ENCODE assay signal across 16 cellular contexts in the genomic region with DNA sequence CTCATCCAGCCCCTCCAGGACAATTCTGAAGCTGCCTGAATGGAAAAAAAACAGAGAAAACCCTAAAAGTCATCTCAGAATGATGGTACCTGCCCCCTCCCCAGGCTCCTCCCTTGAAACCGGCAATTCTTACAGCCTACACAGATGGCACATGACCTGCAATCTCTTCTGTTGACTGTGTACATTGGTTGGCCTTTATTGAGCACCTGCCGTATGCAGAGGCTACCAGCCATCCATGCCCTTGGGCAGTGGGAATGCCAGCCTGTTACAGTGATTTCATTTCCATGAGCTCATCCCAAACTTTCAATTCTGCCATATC. TPM values are rescaled to one million over a fixed set of nuclear protein-coding genes. Genes with fewer than 3 reads are reported as not detected.
A peak's percentile ranks its signal among the peaks of the same experiment; 100 is the strongest.
DNase-seq lines count a peak whose midpoint lies in the region; ATAC-seq and TF ChIP-seq lines count a peak whose summit lies in the region.
"Had no signal": no experiment of that assay in that cellular context is flagged by ENCODE, and none has a peak within 500 bp of the region (broad histone marks: within the 10 kb centered on the region; RNA-seq: fewer than 3 reads in every experiment).

No MANE protein-coding gene starts in this region.

- H3K9me3 Mint-ChIP-seq in activated CD4-positive, alpha-beta T cell treated with anti-CD3 and anti-CD28 coated beads for 36 hours (ENCODE audit: low read depth): no peaks in the 10 kb centered on the region
- no peaks in the 10 kb centered on the region for H3K9me3 Mint-ChIP-seq in WTC11
- H3K9me3 Mint-ChIP-seq in stimulated activated naive B cell treated with anti-CD40 and anti-IgM and Interleukin-4, amounts not matched to agents 10 μg/mL and 1 μg/mL and 100 μg/mL, for 72 hours: no peaks in the 10 kb centered on the region
- H3K9me3 Mint-ChIP-seq: CD8-positive, alpha-beta T cell had no signal

- no peak overlapping the region for H3K27ac Mint-ChIP-seq in activated CD4-positive, alpha-beta T cell treated with anti-CD3 and anti-CD28 coated beads for 36 hours
- H3K27ac Mint-ChIP-seq in WTC11: peak overlapping the region; percentile 60; the same call in 1 of the 2 replicates
- H3K27ac Mint-ChIP-seq in stimulated activated naive B cell treated with anti-CD40 and anti-IgM and Interleukin-4, amounts not matched to agents 10 μg/mL and 1 μg/mL and 100 μg/mL, for 72 hours: no peak overlapping the region
- H3K27ac Mint-ChIP-seq: CD8-positive, alpha-beta T cell had no signal

- TF ChIP-seq CTCF in WTC11 (IDR thresholded peaks at IDR 0.05): no peak

- POLR2A ChIA-PET in activated CD4-positive, alpha-beta T cell treated with anti-CD3 and anti-CD28 coated beads for 36 hours (lab: Charles Lee): interaction anchor here (1.0 kb wide), 1 partner anchor 87 kb away, joined by 3 read pairs; a partner anchor contains a TSS
- POLR2A ChIA-PET in WTC11 (lab: Charles Lee): interaction anchor here (1.6 kb wide), 1 partner anchor 11 kb away, joined by 5 read pairs; no protein-coding TSS in a partner anchor

- H3K4me3 Mint-ChIP-seq in activated CD4-positive, alpha-beta T cell treated with anti-CD3 and anti-CD28 coated beads for 36 hours: no peak overlapping the region
- H3K4me3 Mint-ChIP-seq in WTC11: peak overlapping the region; percentile 29
- H3K4me3 Mint-ChIP-seq in stimulated activated naive B cell treated with anti-CD40 and anti-IgM and Interleukin-4, amounts not matched to agents 10 μg/mL and 1 μg/mL and 100 μg/mL, for 72 hours: no peak overlapping the region
- H3K4me3 Mint-ChIP-seq: CD14-positive monocyte; CD8-positive, alpha-beta T cell had no signal

- no peaks in the 10 kb centered on the region for H3K27me3 Mint-ChIP-seq in activated CD4-positive, alpha-beta T cell treated with anti-CD3 and anti-CD28 coated beads for 36 hours
- H3K27me3 Mint-ChIP-seq in WTC11 (ENCODE audit: low read depth): no peaks in the 10 kb centered on the region
- H3K27me3 Mint-ChIP-seq in stimulated activated naive B cell treated with anti-CD40 and anti-IgM and Interleukin-4, amounts not matched to agents 10 μg/mL and 1 μg/mL and 100 μg/mL, for 72 hours: no peaks in the 10 kb centered on the region

- no peaks in the 10 kb centered on the region for H3K36me3 Mint-ChIP-seq in activated CD4-positive, alpha-beta T cell treated with anti-CD3 and anti-CD28 coated beads for 36 hours (ENCODE audit: low read depth)
- H3K36me3 Mint-ChIP-seq in WTC11: no peaks in the 10 kb centered on the region
- peaks cover 6 to 10% of the 10 kb centered on the region in 2 donors for H3K36me3 Mint-ChIP-seq in stimulated activated naive B cell treated with anti-CD40 and anti-IgM and Interleukin-4, amounts not matched to agents 10 μg/mL and 1 μg/mL and 100 μg/mL, for 72 hours

- DNase-seq in activated CD4-positive, alpha-beta T cell treated with anti-CD3 and anti-CD28 coated beads for 36 hours: no peak
- no peak for DNase-seq in activated CD4-positive, alpha-beta T cell treated with anti-CD3 and anti-CD28 coated beads, Interleukin-2, amount 50 U/mL, for 48 hours
- no peak for DNase-seq in WTC11 (ENCODE audit: low spot score)
- DNase-seq in left colon: no peak
- no peak for DNase-seq in stimulated activated naive B cell treated with anti-CD40 and anti-IgM and Interleukin-4, amounts not matched to agents 10 μg/mL and 1 μg/mL and 100 μg/mL, for 72 hours
- DNase-seq in NCI-H774 (lab: John Stamatoyannopoulos, UW): no peak
- DNase-seq in C1 segment of cervical spinal cord (lab: John Stamatoyannopoulos, UW): no peak
- DNase-seq in SIG-M5 (lab: John Stamatoyannopoulos, UW): no peak
- DNase-seq: ACHN; CD8-positive, alpha-beta T cell; DMS53; GF-D8; IMR-90; KBM-7 had no signal

- no peaks in the 10 kb centered on the region for H3K4me1 Mint-ChIP-seq in activated CD4-positive, alpha-beta T cell treated with anti-CD3 and anti-CD28 coated beads for 36 hours
- H3K4me1 Mint-ChIP-seq in WTC11: peaks cover 46% of the 10 kb centered on the region
- H3K4me1 Mint-ChIP-seq in stimulated activated naive B cell treated with anti-CD40 and anti-IgM and Interleukin-4, amounts not matched to agents 10 μg/mL and 1 μg/mL and 100 μg/mL, for 72 hours: peaks cover 10 to 14% of the 10 kb centered on the region in 2 donors

- intact Hi-C loops in activated CD4-positive, alpha-beta T cell treated with anti-CD3 and anti-CD28 coated beads for 36 hours (cut with DNase I, micrococcal nuclease): loop anchor here in 1 of 2 experiments (5.0 kb wide), 1 partner anchor 202 kb away; no protein-coding TSS in a partner anchor
- intact Hi-C loops in left colon (cut with DNase I, micrococcal nuclease): loop anchor here in 1 of 2 donors (10.0 kb wide), 1 partner anchor 80 kb away; no protein-coding TSS in a partner anchor

- CTCF ChIA-PET in activated CD4-positive, alpha-beta T cell treated with anti-CD3 and anti-CD28 coated beads for 36 hours (lab: Charles Lee): interaction anchor here (0.6 to 5.6 kb wide), 22 partner anchors 9 to 283 kb away, joined by 3 to 60 read pairs (median 3); a partner anchor contains a TSS
- CTCF ChIA-PET in WTC11 (lab: Charles Lee): interaction anchor here (0.7 to 6.9 kb wide), 30 partner anchors 9 to 203 kb away, joined by 3 to 175 read pairs (median 6); a partner anchor contains a TSS

- ATAC-seq in activated CD4-positive, alpha-beta T cell treated with anti-CD3 and anti-CD28 coated beads for 36 hours: peak; percentile 12
- ATAC-seq in WTC11 (no peak), left colon (peak; percentile 60)
- ATAC-seq in stimulated activated naive B cell treated with anti-CD40 and anti-IgM and Interleukin-4, amounts not matched to agents 10 μg/mL and 1 μg/mL and 100 μg/mL, for 72 hours (replicated peaks): peak; percentile 61 to 67
- ATAC-seq: CD8-positive, alpha-beta T cell had no signal

TF ChIP-seq in WTC11, 78 proteins besides CTCF, POLR2A, EP300 and RAD21 (continues in another document):
- TF ChIP-seq, protein P1, sequence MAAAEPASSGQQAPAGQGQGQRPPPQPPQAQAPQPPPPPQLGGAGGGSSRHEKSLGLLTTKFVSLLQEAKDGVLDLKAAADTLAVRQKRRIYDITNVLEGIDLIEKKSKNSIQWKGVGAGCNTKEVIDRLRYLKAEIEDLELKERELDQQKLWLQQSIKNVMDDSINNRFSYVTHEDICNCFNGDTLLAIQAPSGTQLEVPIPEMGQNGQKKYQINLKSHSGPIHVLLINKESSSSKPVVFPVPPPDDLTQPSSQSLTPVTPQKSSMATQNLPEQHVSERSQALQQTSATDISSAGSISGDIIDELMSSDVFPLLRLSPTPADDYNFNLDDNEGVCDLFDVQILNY (CRISPR knock-in tag; IDR thresholded peaks at IDR 0.05): no peak
- TF ChIP-seq NR1H2 (CRISPR knock-in tag; IDR thresholded peaks at IDR 0.05) (no peak), ATF1 (CRISPR knock-in tag; IDR thresholded peaks at IDR 0.05) (no peak), CBFB (CRISPR knock-in tag; IDR thresholded peaks at IDR 0.05; ENCODE audit: low read depth) (no peak), SMAD4 (CRISPR knock-in tag; IDR thresholded peaks at IDR 0.05) (no peak), ZNF396 (CRISPR knock-in tag; IDR thresholded peaks at IDR 0.05; ENCODE audit: borderline replicate concordance) (no peak), TCF7 (CRISPR knock-in tag; IDR thresholded peaks at IDR 0.05; ENCODE audit: low read depth) (no peak), SP1 (CRISPR knock-in tag; conservative IDR thresholded peaks at IDR 0.05) (no peak), FOXJ3 (CRISPR knock-in tag; IDR thresholded peaks at IDR 0.05; ENCODE audit: borderline replicate concordance) (no peak), IRF2 (CRISPR knock-in tag; IDR thresholded peaks at IDR 0.05; ENCODE audit: borderline replicate concordance, low read depth) (no peak), PRRX2 (CRISPR knock-in tag; IDR thresholded peaks at IDR 0.05) (no peak), GTF2I (CRISPR knock-in tag; conservative IDR thresholded peaks at IDR 0.05) (no peak), NFE2L1 (CRISPR knock-in tag; IDR thresholded peaks at IDR 0.05) (no peak), TEAD4 (CRISPR knock-in tag; IDR thresholded peaks at IDR 0.05) (no peak)
- TF ChIP-seq, protein P2, sequence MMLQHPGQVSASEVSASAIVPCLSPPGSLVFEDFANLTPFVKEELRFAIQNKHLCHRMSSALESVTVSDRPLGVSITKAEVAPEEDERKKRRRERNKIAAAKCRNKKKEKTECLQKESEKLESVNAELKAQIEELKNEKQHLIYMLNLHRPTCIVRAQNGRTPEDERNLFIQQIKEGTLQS (CRISPR knock-in tag; conservative IDR thresholded peaks at IDR 0.05): no peak
- TF ChIP-seq, protein P3, sequence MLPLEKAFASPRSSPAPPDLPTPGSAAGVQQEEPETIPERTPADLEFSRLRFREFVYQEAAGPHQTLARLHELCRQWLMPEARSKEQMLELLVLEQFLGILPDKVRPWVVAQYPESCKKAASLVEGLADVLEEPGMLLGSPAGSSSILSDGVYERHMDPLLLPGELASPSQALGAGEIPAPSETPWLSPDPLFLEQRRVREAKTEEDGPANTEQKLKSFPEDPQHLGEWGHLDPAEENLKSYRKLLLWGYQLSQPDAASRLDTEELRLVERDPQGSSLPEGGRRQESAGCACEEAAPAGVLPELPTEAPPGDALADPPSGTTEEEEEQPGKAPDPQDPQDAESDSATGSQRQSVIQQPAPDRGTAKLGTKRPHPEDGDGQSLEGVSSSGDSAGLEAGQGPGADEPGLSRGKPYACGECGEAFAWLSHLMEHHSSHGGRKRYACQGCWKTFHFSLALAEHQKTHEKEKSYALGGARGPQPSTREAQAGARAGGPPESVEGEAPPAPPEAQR (CRISPR knock-in tag; IDR thresholded peaks at IDR 0.05): no peak
- TF ChIP-seq, protein P4, sequence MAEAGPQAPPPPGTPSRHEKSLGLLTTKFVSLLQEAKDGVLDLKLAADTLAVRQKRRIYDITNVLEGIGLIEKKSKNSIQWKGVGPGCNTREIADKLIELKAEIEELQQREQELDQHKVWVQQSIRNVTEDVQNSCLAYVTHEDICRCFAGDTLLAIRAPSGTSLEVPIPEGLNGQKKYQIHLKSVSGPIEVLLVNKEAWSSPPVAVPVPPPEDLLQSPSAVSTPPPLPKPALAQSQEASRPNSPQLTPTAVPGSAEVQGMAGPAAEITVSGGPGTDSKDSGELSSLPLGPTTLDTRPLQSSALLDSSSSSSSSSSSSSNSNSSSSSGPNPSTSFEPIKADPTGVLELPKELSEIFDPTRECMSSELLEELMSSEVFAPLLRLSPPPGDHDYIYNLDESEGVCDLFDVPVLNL (CRISPR knock-in tag; IDR thresholded peaks at IDR 0.05; ENCODE audit: borderline replicate concordance, low read depth): no peak

RNA-seq across cellular contexts. Expression of a gene that starts 57.1 kb away (rescaled TPM):
- not detected for total RNA-seq in activated CD4-positive, alpha-beta T cell treated with anti-CD3 and anti-CD28 coated beads for 36 hours
- total RNA-seq in WTC11 (2021) (3.6 to 4.4 TPM (median 3.8 TPM) in 3 replicates), left colon (1 to 10 TPM; 1.5 to 2.2 TPM)
- total RNA-seq: CD8-positive, alpha-beta T cell; H4; IMR-90 had no signal
